13 cellular contexts compared by ENCODE assay signal in the genomic region with DNA sequence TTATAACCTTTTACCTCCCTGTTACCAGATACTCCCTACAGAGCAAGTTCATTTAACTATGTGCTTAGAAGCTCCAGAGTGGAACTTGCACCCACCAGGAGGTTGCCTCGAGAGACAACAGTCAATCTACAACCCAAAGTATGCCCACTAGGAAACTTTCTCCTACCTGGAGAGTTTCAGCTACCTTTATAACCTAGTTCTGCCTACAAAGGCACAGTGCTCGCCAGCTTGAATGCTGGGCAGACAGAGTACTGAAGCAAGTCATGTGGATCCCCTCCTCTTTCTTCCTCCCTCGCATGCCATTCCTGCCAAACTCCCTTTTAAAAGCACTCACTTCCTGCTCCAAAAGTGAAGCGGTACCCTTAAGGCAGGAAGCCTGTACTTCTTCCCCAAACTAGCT.
DNase-seq lines count a peak whose midpoint lies in the region; ATAC-seq and TF ChIP-seq lines count a peak whose summit lies in the region.
"Had no signal": no experiment of that assay in that cellular context is flagged by ENCODE, and none has a peak within 500 bp of the region (broad histone marks: within the 10 kb centered on the region; RNA-seq: fewer than 3 reads in every experiment).

No MANE protein-coding gene starts in this region.

- CTCF ChIA-PET in A673 (lab: Charles Lee): no interaction called here

- peaks cover 3% of the 10 kb centered on the region for H3K9me3 Mint-ChIP-seq in endodermal cell

- H3K4me3 ChIP-seq in A673 (ENCODE audit: low read depth, low read length, poor library complexity, severe bottlenecking) (no peak overlapping the region), endodermal cell (ENCODE audit: low read length) (peak overlapping the region; percentile 16)
- H3K4me3 ChIP-seq: esophagus muscularis mucosa had no signal

- POLR2A ChIA-PET in A673 (lab: Charles Lee; ENCODE audit: low non-redundant PET): no interaction called here

- H3K27ac Mint-ChIP-seq in endodermal cell: peak overlapping the region; percentile 73

- no peaks in the 10 kb centered on the region for H3K27me3 Mint-ChIP-seq in endodermal cell (ENCODE audit: insufficient read depth)

- peak overlapping the region; percentile 4 for H3K4me3 Mint-ChIP-seq in endodermal cell

- H3K4me1 Mint-ChIP-seq in endodermal cell: peaks cover 21% of the 10 kb centered on the region

- intact Hi-C loops in A673 (cut with micrococcal nuclease; ENCODE audit: unreplicated experiment): no loop called here

- BruUV-seq in A673 (replicated peaks; lab: Mats Ljungman, UMichigan): no TSS peak

- 14 to 17% methylated on average over 4 of the region's 4 CpGs for WGBS in endodermal cell (ENCODE audit: insufficient coverage in 1 of 2, insufficient read length in 1 of 2), 2 experiments

- peaks cover 16% of the 10 kb centered on the region for H3K4me1 ChIP-seq in A673 (ENCODE audit: insufficient read depth, low read length, poor library complexity, severe bottlenecking)
- H3K4me1 ChIP-seq in endodermal cell (ENCODE audit: control insufficient read depth, insufficient read depth, low read length): no peaks in the 10 kb centered on the region
- H3K4me1 ChIP-seq: esophagus muscularis mucosa had no signal

- H3K36me3 ChIP-seq in A673 (ENCODE audit: insufficient read depth, low read length, poor library complexity, severe bottlenecking) (no peaks in the 10 kb centered on the region), endodermal cell (ENCODE audit: control insufficient read depth, insufficient read depth, low read length) (no peaks in the 10 kb centered on the region)
- H3K36me3 ChIP-seq: esophagus muscularis mucosa had no signal

- H3K27ac ChIP-seq in A673 (ENCODE audit: low read depth, low read length, poor library complexity, severe bottlenecking) (peak overlapping the region; percentile 74), endodermal cell (ENCODE audit: low read depth, low read length) (peak overlapping the region; percentile 21)
- H3K27ac ChIP-seq: esophagus muscularis mucosa, HL-60 had no signal

- ATAC-seq in HG03097 (IDR thresholded peaks at IDR 0.05; ENCODE audit: low FRiP score, unreplicated experiment): no peak
- no peak for ATAC-seq in HG02840 (IDR thresholded peaks at IDR 0.05; ENCODE audit: low FRiP score, unreplicated experiment)
- no peak for ATAC-seq in HG02973 (IDR thresholded peaks at IDR 0.05; ENCODE audit: unreplicated experiment)

- no peaks in the 10 kb centered on the region for H3K27me3 ChIP-seq in A673 (replicated peaks; ENCODE audit: insufficient read depth, low read depth, low read length, poor library complexity)
- H3K27me3 ChIP-seq in endodermal cell (ENCODE audit: control insufficient read depth, insufficient read depth, low read length, poor library complexity, severe bottlenecking): no peaks in the 10 kb centered on the region
- H3K27me3 ChIP-seq: esophagus muscularis mucosa had no signal

- H3K9me3 ChIP-seq in A673 (ENCODE audit: low read depth, low read length, poor library complexity, severe bottlenecking): no peaks in the 10 kb centered on the region
- no peaks in the 10 kb centered on the region for H3K9me3 ChIP-seq in endodermal cell (ENCODE audit: control insufficient read depth, low read length)
- H3K9me3 ChIP-seq: esophagus muscularis mucosa had no signal

- DNase-seq in A673 (ENCODE audit: low spot score) (peak; percentile 47), M059J (ENCODE audit: low read depth) (peak; percentile 26), endodermal cell (peak; percentile 84), medulla oblongata (ENCODE audit: extremely low spot score) (peak; percentile 18), LoVo (ENCODE audit: low spot score) (no peak)
- DNase-seq: activated gamma-delta T cell; RPMI8226; stimulated activated CD4-positive, alpha-beta T cell treated with anti-CD3 and anti-CD28 coated beads, Interleukin-12 subunit alpha, Interleukin-12 subunit beta, amount 100 ng/mL, for 4 hours had no signal

- TF ChIP-seq CTCF in A673 (conservative IDR thresholded peaks at IDR 0.05; ENCODE audit: low read depth, low read length) (no peak), endodermal cell (conservative IDR thresholded peaks at IDR 0.05) (no peak)

- H3K9ac ChIP-seq in endodermal cell (ENCODE audit: extremely low read depth, low read length, poor library complexity, severe bottlenecking): no peak overlapping the region

- peaks cover 3% of the 10 kb centered on the region for H3K36me3 Mint-ChIP-seq in endodermal cell (ENCODE audit: low read depth)
